Comparison of ENCODE assay signal across 1 cellular context in the genomic region with DNA sequence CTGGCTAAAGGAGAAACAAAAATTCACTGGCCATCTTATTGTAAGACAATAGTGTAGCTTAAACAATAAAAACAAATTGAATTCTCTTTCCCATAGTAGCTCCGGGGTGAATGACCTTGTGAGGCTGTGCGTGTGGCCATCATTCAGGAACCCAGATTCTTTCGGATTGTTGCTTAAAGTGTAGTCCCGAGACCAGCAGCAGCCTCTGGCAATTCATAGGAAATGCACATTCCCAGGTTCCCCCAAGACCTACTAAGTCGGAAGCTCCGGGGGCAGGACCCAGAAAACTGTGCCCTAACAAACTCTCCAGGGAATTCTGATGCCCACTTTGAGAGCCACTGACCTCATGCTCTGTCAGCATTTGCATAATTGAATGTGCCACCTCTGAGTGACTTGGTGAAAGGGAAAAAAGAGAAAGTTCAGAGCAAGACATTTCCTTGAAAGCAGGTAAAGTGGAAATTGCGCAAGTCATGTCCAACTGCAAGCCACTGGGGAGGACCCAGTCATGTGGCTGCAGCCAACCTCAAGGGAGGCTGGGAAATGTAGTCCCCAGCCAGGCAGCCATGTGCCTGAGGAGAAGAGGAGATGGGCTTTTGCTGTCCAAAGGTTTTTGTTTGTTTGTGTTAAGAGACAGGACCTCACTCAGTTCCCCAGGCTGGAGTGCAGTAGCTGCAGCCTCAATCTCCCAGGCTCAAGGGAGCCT.
TF ChIP-seq lines count a peak whose summit lies in the region.

No MANE protein-coding gene starts in this region.

TF ChIP-seq in HepG2, 621 proteins besides CTCF, POLR2A, EP300 and RAD21 (continued from another document and continues in another):
- TF ChIP-seq, protein P1, sequence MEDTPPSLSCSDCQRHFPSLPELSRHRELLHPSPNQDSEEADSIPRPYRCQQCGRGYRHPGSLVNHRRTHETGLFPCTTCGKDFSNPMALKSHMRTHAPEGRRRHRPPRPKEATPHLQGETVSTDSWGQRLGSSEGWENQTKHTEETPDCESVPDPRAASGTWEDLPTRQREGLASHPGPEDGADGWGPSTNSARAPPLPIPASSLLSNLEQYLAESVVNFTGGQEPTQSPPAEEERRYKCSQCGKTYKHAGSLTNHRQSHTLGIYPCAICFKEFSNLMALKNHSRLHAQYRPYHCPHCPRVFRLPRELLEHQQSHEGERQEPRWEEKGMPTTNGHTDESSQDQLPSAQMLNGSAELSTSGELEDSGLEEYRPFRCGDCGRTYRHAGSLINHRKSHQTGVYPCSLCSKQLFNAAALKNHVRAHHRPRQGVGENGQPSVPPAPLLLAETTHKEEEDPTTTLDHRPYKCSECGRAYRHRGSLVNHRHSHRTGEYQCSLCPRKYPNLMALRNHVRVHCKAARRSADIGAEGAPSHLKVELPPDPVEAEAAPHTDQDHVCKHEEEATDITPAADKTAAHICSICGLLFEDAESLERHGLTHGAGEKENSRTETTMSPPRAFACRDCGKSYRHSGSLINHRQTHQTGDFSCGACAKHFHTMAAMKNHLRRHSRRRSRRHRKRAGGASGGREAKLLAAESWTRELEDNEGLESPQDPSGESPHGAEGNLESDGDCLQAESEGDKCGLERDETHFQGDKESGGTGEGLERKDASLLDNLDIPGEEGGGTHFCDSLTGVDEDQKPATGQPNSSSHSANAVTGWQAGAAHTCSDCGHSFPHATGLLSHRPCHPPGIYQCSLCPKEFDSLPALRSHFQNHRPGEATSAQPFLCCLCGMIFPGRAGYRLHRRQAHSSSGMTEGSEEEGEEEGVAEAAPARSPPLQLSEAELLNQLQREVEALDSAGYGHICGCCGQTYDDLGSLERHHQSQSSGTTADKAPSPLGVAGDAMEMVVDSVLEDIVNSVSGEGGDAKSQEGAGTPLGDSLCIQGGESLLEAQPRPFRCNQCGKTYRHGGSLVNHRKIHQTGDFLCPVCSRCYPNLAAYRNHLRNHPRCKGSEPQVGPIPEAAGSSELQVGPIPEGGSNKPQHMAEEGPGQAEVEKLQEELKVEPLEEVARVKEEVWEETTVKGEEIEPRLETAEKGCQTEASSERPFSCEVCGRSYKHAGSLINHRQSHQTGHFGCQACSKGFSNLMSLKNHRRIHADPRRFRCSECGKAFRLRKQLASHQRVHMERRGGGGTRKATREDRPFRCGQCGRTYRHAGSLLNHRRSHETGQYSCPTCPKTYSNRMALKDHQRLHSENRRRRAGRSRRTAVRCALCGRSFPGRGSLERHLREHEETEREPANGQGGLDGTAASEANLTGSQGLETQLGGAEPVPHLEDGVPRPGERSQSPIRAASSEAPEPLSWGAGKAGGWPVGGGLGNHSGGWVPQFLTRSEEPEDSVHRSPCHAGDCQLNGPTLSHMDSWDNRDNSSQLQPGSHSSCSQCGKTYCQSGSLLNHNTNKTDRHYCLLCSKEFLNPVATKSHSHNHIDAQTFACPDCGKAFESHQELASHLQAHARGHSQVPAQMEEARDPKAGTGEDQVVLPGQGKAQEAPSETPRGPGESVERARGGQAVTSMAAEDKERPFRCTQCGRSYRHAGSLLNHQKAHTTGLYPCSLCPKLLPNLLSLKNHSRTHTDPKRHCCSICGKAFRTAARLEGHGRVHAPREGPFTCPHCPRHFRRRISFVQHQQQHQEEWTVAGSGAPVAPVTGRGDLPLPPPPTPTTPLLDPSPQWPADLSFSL (CRISPR knock-in tag; IDR thresholded peaks at IDR 0.05) = no peak
- peak; percentile 54; the same call in 1 of the 2 replicates for TF ChIP-seq TSC22D2 (CRISPR knock-in tag; IDR thresholded peaks at IDR 0.05; ENCODE audit: borderline replicate concordance)
- no peak for TF ChIP-seq STAG1 (CRISPR knock-in tag; IDR thresholded peaks at IDR 0.05)
- TF ChIP-seq SAP130 (CRISPR knock-in tag; IDR thresholded peaks at IDR 0.05; ENCODE audit: low read depth) = peak; percentile 68
- TF ChIP-seq NR2C2 (CRISPR knock-in tag; IDR thresholded peaks at IDR 0.05; ENCODE audit: borderline replicate concordance) = peak; percentile 46; the same call in 1 of the 2 replicates
- no peak for TF ChIP-seq ZC3H4 (CRISPR knock-in tag; IDR thresholded peaks at IDR 0.05; ENCODE audit: borderline replicate concordance)
- TF ChIP-seq LCORL (IDR thresholded peaks at IDR 0.05) = no peak
- no peak for TF ChIP-seq LCORL (CRISPR knock-in tag; IDR thresholded peaks at IDR 0.05)
- peak; percentile 51; the same call in 1 of the 2 replicates for TF ChIP-seq KDM2A (CRISPR knock-in tag; IDR thresholded peaks at IDR 0.05; ENCODE audit: borderline replicate concordance, low read depth)
- TF ChIP-seq, protein P2, sequence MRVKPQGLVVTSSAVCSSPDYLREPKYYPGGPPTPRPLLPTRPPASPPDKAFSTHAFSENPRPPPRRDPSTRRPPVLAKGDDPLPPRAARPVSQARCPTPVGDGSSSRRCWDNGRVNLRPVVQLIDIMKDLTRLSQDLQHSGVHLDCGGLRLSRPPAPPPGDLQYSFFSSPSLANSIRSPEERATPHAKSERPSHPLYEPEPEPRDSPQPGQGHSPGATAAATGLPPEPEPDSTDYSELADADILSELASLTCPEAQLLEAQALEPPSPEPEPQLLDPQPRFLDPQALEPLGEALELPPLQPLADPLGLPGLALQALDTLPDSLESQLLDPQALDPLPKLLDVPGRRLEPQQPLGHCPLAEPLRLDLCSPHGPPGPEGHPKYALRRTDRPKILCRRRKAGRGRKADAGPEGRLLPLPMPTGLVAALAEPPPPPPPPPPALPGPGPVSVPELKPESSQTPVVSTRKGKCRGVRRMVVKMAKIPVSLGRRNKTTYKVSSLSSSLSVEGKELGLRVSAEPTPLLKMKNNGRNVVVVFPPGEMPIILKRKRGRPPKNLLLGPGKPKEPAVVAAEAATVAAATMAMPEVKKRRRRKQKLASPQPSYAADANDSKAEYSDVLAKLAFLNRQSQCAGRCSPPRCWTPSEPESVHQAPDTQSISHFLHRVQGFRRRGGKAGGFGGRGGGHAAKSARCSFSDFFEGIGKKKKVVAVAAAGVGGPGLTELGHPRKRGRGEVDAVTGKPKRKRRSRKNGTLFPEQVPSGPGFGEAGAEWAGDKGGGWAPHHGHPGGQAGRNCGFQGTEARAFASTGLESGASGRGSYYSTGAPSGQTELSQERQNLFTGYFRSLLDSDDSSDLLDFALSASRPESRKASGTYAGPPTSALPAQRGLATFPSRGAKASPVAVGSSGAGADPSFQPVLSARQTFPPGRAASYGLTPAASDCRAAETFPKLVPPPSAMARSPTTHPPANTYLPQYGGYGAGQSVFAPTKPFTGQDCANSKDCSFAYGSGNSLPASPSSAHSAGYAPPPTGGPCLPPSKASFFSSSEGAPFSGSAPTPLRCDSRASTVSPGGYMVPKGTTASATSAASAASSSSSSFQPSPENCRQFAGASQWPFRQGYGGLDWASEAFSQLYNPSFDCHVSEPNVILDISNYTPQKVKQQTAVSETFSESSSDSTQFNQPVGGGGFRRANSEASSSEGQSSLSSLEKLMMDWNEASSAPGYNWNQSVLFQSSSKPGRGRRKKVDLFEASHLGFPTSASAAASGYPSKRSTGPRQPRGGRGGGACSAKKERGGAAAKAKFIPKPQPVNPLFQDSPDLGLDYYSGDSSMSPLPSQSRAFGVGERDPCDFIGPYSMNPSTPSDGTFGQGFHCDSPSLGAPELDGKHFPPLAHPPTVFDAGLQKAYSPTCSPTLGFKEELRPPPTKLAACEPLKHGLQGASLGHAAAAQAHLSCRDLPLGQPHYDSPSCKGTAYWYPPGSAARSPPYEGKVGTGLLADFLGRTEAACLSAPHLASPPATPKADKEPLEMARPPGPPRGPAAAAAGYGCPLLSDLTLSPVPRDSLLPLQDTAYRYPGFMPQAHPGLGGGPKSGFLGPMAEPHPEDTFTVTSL (CRISPR knock-in tag; IDR thresholded peaks at IDR 0.05; ENCODE audit: borderline replicate concordance) = no peak
- no peak for TF ChIP-seq CREB1 (IDR thresholded peaks at IDR 0.05)
- peak; percentile 54 for TF ChIP-seq CREB1 (CRISPR knock-in tag; IDR thresholded peaks at IDR 0.05)
- peak; percentile 99 for TF ChIP-seq THAP11 (CRISPR knock-in tag; IDR thresholded peaks at IDR 0.05)
- no peak for TF ChIP-seq FOXO1 (CRISPR knock-in tag; IDR thresholded peaks at IDR 0.05)
- no peak for TF ChIP-seq HHEX (CRISPR knock-in tag; IDR thresholded peaks at IDR 0.05)
- TF ChIP-seq, protein P3, sequence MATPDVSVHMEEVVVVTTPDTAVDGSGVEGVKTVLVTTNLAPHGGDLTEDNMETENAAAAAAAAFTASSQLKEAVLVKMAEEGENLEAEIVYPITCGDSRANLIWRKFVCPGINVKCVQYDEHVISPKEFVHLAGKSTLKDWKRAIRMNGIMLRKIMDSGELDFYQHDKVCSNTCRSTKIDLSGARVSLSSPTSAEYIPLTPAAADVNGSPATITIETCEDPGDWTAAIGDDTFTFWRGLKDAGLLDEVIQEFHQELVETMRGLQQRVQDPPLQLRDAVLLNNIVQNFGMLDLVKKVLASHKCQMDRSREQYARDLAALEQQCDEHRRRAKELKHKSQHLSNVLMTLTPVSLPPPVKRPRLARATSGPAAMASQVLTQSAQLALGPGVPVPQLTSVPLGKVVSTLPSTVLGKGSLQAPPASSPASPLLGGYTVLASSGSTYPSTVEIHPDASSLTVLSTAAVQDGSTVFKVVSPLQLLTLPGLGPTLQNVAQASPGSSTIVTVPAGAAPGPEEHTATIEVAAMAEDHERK (CRISPR knock-in tag; IDR thresholded peaks at IDR 0.05; ENCODE audit: low read depth) = no peak
- TF ChIP-seq ZNF143 (CRISPR knock-in tag; IDR thresholded peaks at IDR 0.05) = peak; percentile 95
- TF ChIP-seq PAWR (CRISPR knock-in tag; IDR thresholded peaks at IDR 0.05; ENCODE audit: borderline replicate concordance) = no peak
- TF ChIP-seq, protein P4, sequence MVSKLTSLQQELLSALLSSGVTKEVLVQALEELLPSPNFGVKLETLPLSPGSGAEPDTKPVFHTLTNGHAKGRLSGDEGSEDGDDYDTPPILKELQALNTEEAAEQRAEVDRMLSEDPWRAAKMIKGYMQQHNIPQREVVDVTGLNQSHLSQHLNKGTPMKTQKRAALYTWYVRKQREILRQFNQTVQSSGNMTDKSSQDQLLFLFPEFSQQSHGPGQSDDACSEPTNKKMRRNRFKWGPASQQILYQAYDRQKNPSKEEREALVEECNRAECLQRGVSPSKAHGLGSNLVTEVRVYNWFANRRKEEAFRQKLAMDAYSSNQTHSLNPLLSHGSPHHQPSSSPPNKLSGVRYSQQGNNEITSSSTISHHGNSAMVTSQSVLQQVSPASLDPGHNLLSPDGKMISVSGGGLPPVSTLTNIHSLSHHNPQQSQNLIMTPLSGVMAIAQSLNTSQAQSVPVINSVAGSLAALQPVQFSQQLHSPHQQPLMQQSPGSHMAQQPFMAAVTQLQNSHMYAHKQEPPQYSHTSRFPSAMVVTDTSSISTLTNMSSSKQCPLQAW (CRISPR knock-in tag; IDR thresholded peaks at IDR 0.05) = 0 out of 2 replicates have a peak, but pooled peaks have one; percentile 19
- TF ChIP-seq SOX5 (CRISPR knock-in tag; IDR thresholded peaks at IDR 0.05; ENCODE audit: borderline replicate concordance) = no peak
- TF ChIP-seq, protein P5, sequence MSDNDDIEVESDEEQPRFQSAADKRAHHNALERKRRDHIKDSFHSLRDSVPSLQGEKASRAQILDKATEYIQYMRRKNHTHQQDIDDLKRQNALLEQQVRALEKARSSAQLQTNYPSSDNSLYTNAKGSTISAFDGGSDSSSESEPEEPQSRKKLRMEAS (IDR thresholded peaks at IDR 0.05) = 0 out of 2 replicates have a peak, but pooled peaks have one; percentile 31
- TF ChIP-seq, protein P6, sequence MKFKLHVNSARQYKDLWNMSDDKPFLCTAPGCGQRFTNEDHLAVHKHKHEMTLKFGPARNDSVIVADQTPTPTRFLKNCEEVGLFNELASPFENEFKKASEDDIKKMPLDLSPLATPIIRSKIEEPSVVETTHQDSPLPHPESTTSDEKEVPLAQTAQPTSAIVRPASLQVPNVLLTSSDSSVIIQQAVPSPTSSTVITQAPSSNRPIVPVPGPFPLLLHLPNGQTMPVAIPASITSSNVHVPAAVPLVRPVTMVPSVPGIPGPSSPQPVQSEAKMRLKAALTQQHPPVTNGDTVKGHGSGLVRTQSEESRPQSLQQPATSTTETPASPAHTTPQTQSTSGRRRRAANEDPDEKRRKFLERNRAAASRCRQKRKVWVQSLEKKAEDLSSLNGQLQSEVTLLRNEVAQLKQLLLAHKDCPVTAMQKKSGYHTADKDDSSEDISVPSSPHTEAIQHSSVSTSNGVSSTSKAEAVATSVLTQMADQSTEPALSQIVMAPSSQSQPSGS (CRISPR knock-in tag; IDR thresholded peaks at IDR 0.05) = 0 out of 2 replicates have a peak, but pooled peaks have one; percentile 21
- TF ChIP-seq MLLT10 (CRISPR knock-in tag; IDR thresholded peaks at IDR 0.05) = no peak
- TF ChIP-seq, protein P7, sequence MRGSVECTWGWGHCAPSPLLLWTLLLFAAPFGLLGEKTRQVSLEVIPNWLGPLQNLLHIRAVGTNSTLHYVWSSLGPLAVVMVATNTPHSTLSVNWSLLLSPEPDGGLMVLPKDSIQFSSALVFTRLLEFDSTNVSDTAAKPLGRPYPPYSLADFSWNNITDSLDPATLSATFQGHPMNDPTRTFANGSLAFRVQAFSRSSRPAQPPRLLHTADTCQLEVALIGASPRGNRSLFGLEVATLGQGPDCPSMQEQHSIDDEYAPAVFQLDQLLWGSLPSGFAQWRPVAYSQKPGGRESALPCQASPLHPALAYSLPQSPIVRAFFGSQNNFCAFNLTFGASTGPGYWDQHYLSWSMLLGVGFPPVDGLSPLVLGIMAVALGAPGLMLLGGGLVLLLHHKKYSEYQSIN (CRISPR knock-in tag; IDR thresholded peaks at IDR 0.05; ENCODE audit: borderline replicate concordance) = no peak
- no peak for TF ChIP-seq TAF15 (IDR thresholded peaks at IDR 0.05; ENCODE audit: low read depth, low read length, poor library complexity, severe bottlenecking)
- TF ChIP-seq, protein P8, sequence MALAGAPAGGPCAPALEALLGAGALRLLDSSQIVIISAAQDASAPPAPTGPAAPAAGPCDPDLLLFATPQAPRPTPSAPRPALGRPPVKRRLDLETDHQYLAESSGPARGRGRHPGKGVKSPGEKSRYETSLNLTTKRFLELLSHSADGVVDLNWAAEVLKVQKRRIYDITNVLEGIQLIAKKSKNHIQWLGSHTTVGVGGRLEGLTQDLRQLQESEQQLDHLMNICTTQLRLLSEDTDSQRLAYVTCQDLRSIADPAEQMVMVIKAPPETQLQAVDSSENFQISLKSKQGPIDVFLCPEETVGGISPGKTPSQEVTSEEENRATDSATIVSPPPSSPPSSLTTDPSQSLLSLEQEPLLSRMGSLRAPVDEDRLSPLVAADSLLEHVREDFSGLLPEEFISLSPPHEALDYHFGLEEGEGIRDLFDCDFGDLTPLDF (CRISPR knock-in tag; IDR thresholded peaks at IDR 0.05) = no peak
- TF ChIP-seq TP53 (CRISPR knock-in tag; conservative IDR thresholded peaks at IDR 0.05) = 0 out of 2 replicates have a peak, but pooled peaks have one; percentile 37
- TF ChIP-seq BHLHE40 (IDR thresholded peaks at IDR 0.05; ENCODE audit: low read length) = no peak
- TF ChIP-seq GATAD2A (CRISPR knock-in tag; IDR thresholded peaks at IDR 0.05) = peak; percentile 35; the same call in 1 of the 2 replicates
- TF ChIP-seq IKZF4 (CRISPR knock-in tag; IDR thresholded peaks at IDR 0.05; ENCODE audit: borderline replicate concordance, low read depth, not compliant biosample characterization) = no peak
- TF ChIP-seq ZNF891 (CRISPR knock-in tag; IDR thresholded peaks at IDR 0.05) = no peak
- TF ChIP-seq KAT8 (CRISPR knock-in tag; IDR thresholded peaks at IDR 0.05) = peak; percentile 74
- no peak for TF ChIP-seq ZSCAN31 (CRISPR knock-in tag; IDR thresholded peaks at IDR 0.05; ENCODE audit: low read depth)
- TF ChIP-seq ESRRA (CRISPR knock-in tag; IDR thresholded peaks at IDR 0.05; ENCODE audit: low read depth) = no peak
- TF ChIP-seq MTF2 (CRISPR knock-in tag; IDR thresholded peaks at IDR 0.05; ENCODE audit: borderline replicate concordance) = no peak
- TF ChIP-seq PHF20 (CRISPR knock-in tag; IDR thresholded peaks at IDR 0.05) = 0 out of 2 replicates have a peak, but pooled peaks have one; percentile 49
- no peak for TF ChIP-seq ZMYM2 (CRISPR knock-in tag; IDR thresholded peaks at IDR 0.05)
- TF ChIP-seq ASH2L (IDR thresholded peaks at IDR 0.05; ENCODE audit: insufficient read length, low read depth, low read length) = no peak
